Comparison of ENCODE assay signal across 8 cellular contexts in genomic region chr6:63635165-63635562, GRCh38. TPM values are rescaled to one million over a fixed set of nuclear protein-coding genes. Genes with fewer than 3 reads are reported as not detected.
DNase-seq lines count a peak whose midpoint lies in the region; ATAC-seq, FAIRE-seq and TF ChIP-seq lines count a peak whose summit lies in the region.

No MANE protein-coding gene starts in this region.

- peaks cover 29% of the 10 kb centered on the region for H3K4me1 ChIP-seq in psoas muscle

- WGBS in psoas muscle, 3 donors, result 1 to 2% (median 1%) methylated on average over 4 of the region's 4 CpGs

- TF ChIP-seq CTCF in epithelial cell of proximal tubule (conservative IDR thresholded peaks at IDR 0.05; ENCODE audit: low read depth, low read length) (no peak), psoas muscle (IDR thresholded peaks at IDR 0.05) (no peak)

- H3K27me3 ChIP-seq in psoas muscle (ENCODE audit: insufficient read depth in 3 of 3, low read length in 2 of 3), result no peaks in the 10 kb centered on the region

- no peak for TF ChIP-seq POLR2A in GM12892 (IDR thresholded peaks at IDR 0.05; ENCODE audit: low read depth, low read length)

- no peaks in the 10 kb centered on the region for H3K36me3 ChIP-seq in psoas muscle (ENCODE audit: insufficient read depth in 1 of 2, low read depth in 1 of 2)

- no peak for DNase-seq in epithelial cell of proximal tubule (ENCODE audit: low read depth)
- no peak for DNase-seq in psoas muscle
- no peak for DNase-seq in GM12892 (ENCODE audit: insufficient read length)
- no peak for DNase-seq in NCI-H128 (lab: John Stamatoyannopoulos, UW; ENCODE audit: unreplicated experiment)

- ATAC-seq in GM18499 (IDR thresholded peaks at IDR 0.05; ENCODE audit: insufficient read depth, unreplicated experiment) (peak; percentile 30), HG02588 (IDR thresholded peaks at IDR 0.05; ENCODE audit: unreplicated experiment) (peak; percentile 14), psoas muscle (no peak), HG03521 (IDR thresholded peaks at IDR 0.05; ENCODE audit: unreplicated experiment) (no peak)

- H3K4me3 ChIP-seq in epithelial cell of proximal tubule (ENCODE audit: low read depth, low read length) (peak overlapping the region; percentile 81), psoas muscle (peak overlapping the region; percentile 93)

- no peak for FAIRE-seq in GM12892 (lab: Jason Lieb, UNC)

- intact Hi-C loops in psoas muscle (cut with DNase I), result loop anchor here in 1 of 2 donors (5.0 kb wide), 1 partner anchor 63 kb away; the partner anchor contains the start of genes LOC128125822 and PTP4A1

- peak overlapping the region; percentile 95 for H3K27ac ChIP-seq in psoas muscle

- no peaks in the 10 kb centered on the region for H3K9me3 ChIP-seq in psoas muscle

TF ChIP-seq in PFSK-1, 5 proteins besides CTCF, POLR2A, EP300 and RAD21:
- TF ChIP-seq FOXP2 (optimal IDR thresholded peaks at IDR 0.05; ENCODE audit: borderline replicate concordance, extremely low read depth, extremely low read length, insufficient read depth), result no peak
- peak; percentile 8; the same call in 1 of the 2 replicates for TF ChIP-seq TAF1 (IDR thresholded peaks at IDR 0.05; ENCODE audit: borderline replicate concordance, insufficient read depth, low read length)

RNA-seq across cellular contexts. Expression of gene PHF3, which starts 0.4 kb away (rescaled TPM):
- 11.3 TPM for polyA plus RNA-seq in PFSK-1 (2012; ENCODE audit: insufficient read length, low read depth)
- total RNA-seq in epithelial cell of proximal tubule (20.2 and 27.9 TPM in 2 replicates), psoas muscle (10 to 100 TPM; 24.0 to 38.6 (median 36.6) TPM)
- 10 to 100 TPM in 2 of 3 donors, 1 to 10 TPM in 1; 4.9 to 19.1 (median 10.8) TPM for polyA plus RNA-seq in psoas muscle
- 23.3 TPM for polyA plus RNA-seq in GM12892 (2012; ENCODE audit: missing spikeins)

Comparison
In these comparisons a context has a peak if more than half of its experiments do, and no peak if none do; other contexts are left out.
1. ATAC-seq: peak in GM18499 (single experiment) and HG02588 (single experiment); none in psoas muscle (0 of 4) and HG03521 (single experiment).